In genomic region chr12:94817695-94818075, GRCh38 we compare ENCODE assay signal across 16 cellular contexts.
DNase-seq lines count a peak whose midpoint lies in the region; ATAC-seq and TF ChIP-seq lines count a peak whose summit lies in the region.
"Had no signal": no experiment of that assay in that cellular context is flagged by ENCODE, and none has a peak within 500 bp of the region (broad histone marks: within the 10 kb centered on the region; RNA-seq: fewer than 3 reads in every experiment).

No MANE protein-coding gene starts in this region.

- peaks cover 13% of the 10 kb centered on the region; the same call in 1 of the 2 replicates for H3K79me2 ChIP-seq in OCI-LY7 (ENCODE audit: insufficient read depth, low read depth, low read length)

- H3K4me2 ChIP-seq in OCI-LY7 (ENCODE audit: low read length), result peak overlapping the region; percentile 90

- peaks cover 33% of the 10 kb centered on the region for H3K36me3 Mint-ChIP-seq in nephron progenitor cell (ENCODE audit: low read depth)

- H3K4me1 ChIP-seq in OCI-LY7 (ENCODE audit: insufficient read depth, low read length, poor library complexity, severe bottlenecking), result peaks cover 63% of the 10 kb centered on the region

- peaks cover 51% of the 10 kb centered on the region for H3K9me3 Mint-ChIP-seq in nephron progenitor cell

- H3K27ac Mint-ChIP-seq in nephron progenitor cell, result no peak overlapping the region
- H3K27ac Mint-ChIP-seq: activated naive CD4-positive, alpha-beta T cell treated with anti-CD3 and anti-CD28 coated beads for 36 hours; progenitor cell of endocrine pancreas had no signal

- no peaks in the 10 kb centered on the region for H4K20me1 ChIP-seq in OCI-LY7 (ENCODE audit: insufficient read depth, low read length)

- no peaks in the 10 kb centered on the region for H3K9me2 ChIP-seq in OCI-LY7 (ENCODE audit: insufficient read depth, low read length)

- TSS peak; percentile 83 for BruUV-seq in OCI-LY7 (replicated peaks; lab: Mats Ljungman, UMichigan)

- H3K4me3 Mint-ChIP-seq in nephron progenitor cell, result no peak overlapping the region
- H3K4me3 Mint-ChIP-seq: activated naive CD4-positive, alpha-beta T cell treated with anti-CD3 and anti-CD28 coated beads for 36 hours; H9 had no signal

- peaks cover 28% of the 10 kb centered on the region for H3K36me3 ChIP-seq in OCI-LY7 (ENCODE audit: insufficient read depth, low read length)

- no peak for TF ChIP-seq CTCF in OCI-LY7 (conservative IDR thresholded peaks at IDR 0.05; ENCODE audit: low read length)
- TF ChIP-seq CTCF in nephron progenitor cell (IDR thresholded peaks at IDR 0.05), result no peak

- peak; percentile 42 for ATAC-seq in GM18498 (IDR thresholded peaks at IDR 0.05; ENCODE audit: unreplicated experiment)
- peak; percentile 36 for ATAC-seq in GM21515 (IDR thresholded peaks at IDR 0.05; ENCODE audit: unreplicated experiment)
- ATAC-seq in HG03159 (IDR thresholded peaks at IDR 0.05; ENCODE audit: unreplicated experiment), result peak; percentile 42
- ATAC-seq: SK-N-SH treated with all-trans-retinoic acid at 6 μM for 48 hours had no signal

- peak overlapping the region; percentile 100 for H3K27ac ChIP-seq in OCI-LY7 (ENCODE audit: low read depth, low read length, poor library complexity, severe bottlenecking)

- peaks cover 6% of the 10 kb centered on the region for H3K4me1 Mint-ChIP-seq in nephron progenitor cell

- H3K27me3 Mint-ChIP-seq in nephron progenitor cell (ENCODE audit: low read depth, poor library complexity), result peaks cover 3% of the 10 kb centered on the region
- H3K27me3 Mint-ChIP-seq: progenitor cell of endocrine pancreas had no signal

- peak overlapping the region; percentile 65 for H3K4me3 ChIP-seq in OCI-LY7 (ENCODE audit: low read depth, low read length, poor library complexity, severe bottlenecking)

- intact Hi-C loops in OCI-LY7 (cut with micrococcal nuclease; ENCODE audit: unreplicated experiment), result loop anchor here (1.0 to 5.0 kb wide), 6 partner anchors 14 to 215 kb away; no protein-coding TSS in a partner anchor
- intact Hi-C loops in posterior cingulate gyrus (cut with DNase I), result loop anchor here (10.0 kb wide), 1 partner anchor 57 kb away; no protein-coding TSS in a partner anchor

- CTCF ChIA-PET in OCI-LY7 (lab: Charles Lee; ENCODE audit: unreplicated experiment), result interaction anchor here (1.3 to 4.1 kb wide), 2 partner anchors 9 to 56 kb away, joined by 6 to 30 read pairs; no protein-coding TSS in a partner anchor

- DNase-seq in OCI-LY7 (ENCODE audit: low spot score), result no peak
- no peak for DNase-seq in GDM1 (lab: John Stamatoyannopoulos, UW)
- no peak for DNase-seq in nephron progenitor cell
- DNase-seq in activated CD4-positive, alpha-beta T cell treated with anti-CD3 and anti-CD28 coated beads for 1 hour, result no peak
- no peak for DNase-seq in posterior cingulate gyrus
- DNase-seq: H9; NCI-H1436 treated with DMSO at 0.1 percent for 48 hours; NCI-H446 treated with DMSO at 0.1 percent for 48 hours; OCI-M1; stimulated activated CD4-positive, alpha-beta T cell treated with anti-CD3 and anti-CD28 coated beads, Interleukin-12 subunit alpha, Interleukin-12 subunit beta, amount 100 ng/mL, for 4 hours had no signal

- POLR2A ChIA-PET in OCI-LY7 (lab: Charles Lee), result interaction anchor here (0.6 to 5.2 kb wide), 19 partner anchors 9 to 702 kb away, joined by 3 to 35 read pairs (median 6); no protein-coding TSS in a partner anchor

- H3K9me3 ChIP-seq in OCI-LY7 (ENCODE audit: low read length), result peaks cover 43% of the 10 kb centered on the region

- peak overlapping the region; percentile 48; the same call in 1 of the 2 replicates for H2AFZ ChIP-seq in OCI-LY7 (ENCODE audit: low read length)
